24 cellular contexts compared by ENCODE assay signal in genomic region chr13:34570954-34571353, GRCh38.
"Had no signal": no experiment of that assay in that cellular context is flagged by ENCODE, and none has a peak within 500 bp of the region (broad histone marks: within the 10 kb centered on the region; RNA-seq: fewer than 3 reads in every experiment).

No MANE protein-coding gene starts in this region.

- H3K27me3 ChIP-seq: esophagus squamous epithelium, gastroesophageal sphincter, spleen, stomach, transverse colon had no signal

- DNase-seq: dermis blood vessel endothelial cell; esophagus squamous epithelium; glutamatergic neuron; immature natural killer cell; left cardiac atrium; left ventricle myocardium inferior; lower lobe of right lung; midbrain; posterior cingulate gyrus; spleen; stimulated activated CD4-positive, alpha-beta T cell treated with anti-CD3 and anti-CD28 coated beads, Interleukin-15, amount 100 ng/mL, for 24 hours; stimulated activated CD4-positive, alpha-beta T cell treated with anti-CD3 and anti-CD28 coated beads, Interleukin-1b, Interleukin-23, amount 100 ng/mL, for 48 hours; stimulated activated CD4-positive, alpha-beta T cell treated with anti-CD3 and anti-CD28 coated beads, Interleukin-4, amount 100 ng/mL, for 24 hours; stimulated activated naive CD4-positive, alpha-beta T cell; stomach; substantia nigra; transverse colon had no signal

- H3K4me1 Mint-ChIP-seq: immature natural killer cell, memory B cell had no signal

- H3K9me3 ChIP-seq: esophagus squamous epithelium, gastroesophageal sphincter, left ventricle myocardium inferior, lower lobe of right lung, spleen, stomach, thoracic aorta, transverse colon had no signal

- H3K4me3 Mint-ChIP-seq: immature natural killer cell; memory B cell; natural killer cell treated with Interleukin-12 subunit alpha and Interleukin-12 subunit beta and Interleukin-15 and Interleukin-18, amount 100 ng/mL, for 72 hours had no signal

- H3K4me3 ChIP-seq: esophagus squamous epithelium, gastroesophageal sphincter, left ventricle myocardium inferior, lower lobe of right lung, spleen, stomach, thoracic aorta, transverse colon had no signal

- H3K36me3 ChIP-seq: esophagus squamous epithelium, gastroesophageal sphincter, left ventricle myocardium inferior, lower lobe of right lung, spleen, stomach, thoracic aorta, transverse colon had no signal

- H3K36me3 Mint-ChIP-seq: immature natural killer cell; memory B cell; natural killer cell treated with Interleukin-12 subunit alpha and Interleukin-12 subunit beta and Interleukin-15 and Interleukin-18, amount 100 ng/mL, for 72 hours had no signal

- H3K27me3 Mint-ChIP-seq: memory B cell; natural killer cell treated with Interleukin-12 subunit alpha and Interleukin-12 subunit beta and Interleukin-15 and Interleukin-18, amount 100 ng/mL, for 72 hours had no signal

- FAIRE-seq: colon, keratinocyte had no signal

- H3K27ac Mint-ChIP-seq: immature natural killer cell; memory B cell; natural killer cell treated with Interleukin-12 subunit alpha and Interleukin-12 subunit beta and Interleukin-15 and Interleukin-18, amount 100 ng/mL, for 72 hours had no signal

- H3K27ac ChIP-seq: esophagus squamous epithelium, gastroesophageal sphincter, left ventricle myocardium inferior, lower lobe of right lung, spleen, stomach, thoracic aorta, transverse colon had no signal

- ATAC-seq: gastroesophageal sphincter; left cardiac atrium; lower lobe of right lung; natural killer cell treated with Interleukin-12 subunit alpha and Interleukin-12 subunit beta and Interleukin-15 and Interleukin-18, amount 100 ng/mL, for 72 hours; sciatic nerve had no signal

- H3K4me1 ChIP-seq: esophagus squamous epithelium, gastroesophageal sphincter, left ventricle myocardium inferior, lower lobe of right lung, spleen, stomach, transverse colon had no signal
